In genomic region chr19:18173572-18174294, GRCh38 we compare ENCODE assay signal across 1 cellular context.
TF ChIP-seq lines count a peak whose summit lies in the region.

Gene IFI30 (plus strand): TSS chr19:18173813. CDS start chr19:18173842, 29 bp downstream.

TF ChIP-seq in K562, 482 proteins besides CTCF, POLR2A, EP300 and RAD21 (continued from another document):
- TF ChIP-seq CHAMP1 (IDR thresholded peaks at IDR 0.05) (no peak), HDAC8 (tag; IDR thresholded peaks at IDR 0.05) (no peak), MNT (conservative IDR thresholded peaks at IDR 0.05) (peak; percentile 40 to 47), U2AF2 (optimal IDR thresholded peaks at IDR 0.05; ENCODE audit: low read depth, low read length) (no peak), GTF2F1 (IDR thresholded peaks at IDR 0.05; ENCODE audit: low read depth, low read length) (0 out of 2 replicates have a peak, but pooled peaks have one; percentile 66), ETV1 (tag; conservative IDR thresholded peaks at IDR 0.05; ENCODE audit: low read depth) (no peak), FIP1L1 (IDR thresholded peaks at IDR 0.05; ENCODE audit: low read depth, low read length, poor library complexity, severe bottlenecking) (peak; percentile 38), CEBPZ (IDR thresholded peaks at IDR 0.05; ENCODE audit: borderline replicate concordance, low read depth, low read length) (no peak), CTBP1 (IDR thresholded peaks at IDR 0.05; ENCODE audit: borderline replicate concordance) (peak; percentile 50; the same call in 1 of the 2 replicates), ZBTB33 (CRISPR knock-in tag; IDR thresholded peaks at IDR 0.05) (no peak), ATF6 (CRISPR knock-in tag; IDR thresholded peaks at IDR 0.05) (peak; percentile 35; the same call in 1 of the 2 replicates), ZBTB34 (CRISPR knock-in tag; IDR thresholded peaks at IDR 0.05) (no peak), RBBP5 (IDR thresholded peaks at IDR 0.05; ENCODE audit: borderline replicate concordance, insufficient read depth, low read length, poor library complexity, severe bottlenecking) (peak; percentile 68), CREB1 (IDR thresholded peaks at IDR 0.05) (no peak), CREB1 (CRISPR knock-in tag; IDR thresholded peaks at IDR 0.05) (peak; percentile 11; the same call in 1 of the 2 replicates), MTA3 (IDR thresholded peaks at IDR 0.05; ENCODE audit: borderline replicate concordance) (peak; percentile 44; the same call in 1 of the 2 replicates), KLF13 (tag; IDR thresholded peaks at IDR 0.05; ENCODE audit: borderline replicate concordance, low read depth) (0 out of 2 replicates have a peak, but pooled peaks have one; percentile 20), SOX6 (IDR thresholded peaks at IDR 0.05) (0 out of 2 replicates have a peak, but pooled peaks have one; percentile 8), ATF7 (IDR thresholded peaks at IDR 0.05) (peak; percentile 27; the same call in 1 of the 2 replicates), RBFOX2 (IDR thresholded peaks at IDR 0.05; ENCODE audit: low read depth, low read length) (peak; percentile 92)
- TF ChIP-seq, protein P1, sequence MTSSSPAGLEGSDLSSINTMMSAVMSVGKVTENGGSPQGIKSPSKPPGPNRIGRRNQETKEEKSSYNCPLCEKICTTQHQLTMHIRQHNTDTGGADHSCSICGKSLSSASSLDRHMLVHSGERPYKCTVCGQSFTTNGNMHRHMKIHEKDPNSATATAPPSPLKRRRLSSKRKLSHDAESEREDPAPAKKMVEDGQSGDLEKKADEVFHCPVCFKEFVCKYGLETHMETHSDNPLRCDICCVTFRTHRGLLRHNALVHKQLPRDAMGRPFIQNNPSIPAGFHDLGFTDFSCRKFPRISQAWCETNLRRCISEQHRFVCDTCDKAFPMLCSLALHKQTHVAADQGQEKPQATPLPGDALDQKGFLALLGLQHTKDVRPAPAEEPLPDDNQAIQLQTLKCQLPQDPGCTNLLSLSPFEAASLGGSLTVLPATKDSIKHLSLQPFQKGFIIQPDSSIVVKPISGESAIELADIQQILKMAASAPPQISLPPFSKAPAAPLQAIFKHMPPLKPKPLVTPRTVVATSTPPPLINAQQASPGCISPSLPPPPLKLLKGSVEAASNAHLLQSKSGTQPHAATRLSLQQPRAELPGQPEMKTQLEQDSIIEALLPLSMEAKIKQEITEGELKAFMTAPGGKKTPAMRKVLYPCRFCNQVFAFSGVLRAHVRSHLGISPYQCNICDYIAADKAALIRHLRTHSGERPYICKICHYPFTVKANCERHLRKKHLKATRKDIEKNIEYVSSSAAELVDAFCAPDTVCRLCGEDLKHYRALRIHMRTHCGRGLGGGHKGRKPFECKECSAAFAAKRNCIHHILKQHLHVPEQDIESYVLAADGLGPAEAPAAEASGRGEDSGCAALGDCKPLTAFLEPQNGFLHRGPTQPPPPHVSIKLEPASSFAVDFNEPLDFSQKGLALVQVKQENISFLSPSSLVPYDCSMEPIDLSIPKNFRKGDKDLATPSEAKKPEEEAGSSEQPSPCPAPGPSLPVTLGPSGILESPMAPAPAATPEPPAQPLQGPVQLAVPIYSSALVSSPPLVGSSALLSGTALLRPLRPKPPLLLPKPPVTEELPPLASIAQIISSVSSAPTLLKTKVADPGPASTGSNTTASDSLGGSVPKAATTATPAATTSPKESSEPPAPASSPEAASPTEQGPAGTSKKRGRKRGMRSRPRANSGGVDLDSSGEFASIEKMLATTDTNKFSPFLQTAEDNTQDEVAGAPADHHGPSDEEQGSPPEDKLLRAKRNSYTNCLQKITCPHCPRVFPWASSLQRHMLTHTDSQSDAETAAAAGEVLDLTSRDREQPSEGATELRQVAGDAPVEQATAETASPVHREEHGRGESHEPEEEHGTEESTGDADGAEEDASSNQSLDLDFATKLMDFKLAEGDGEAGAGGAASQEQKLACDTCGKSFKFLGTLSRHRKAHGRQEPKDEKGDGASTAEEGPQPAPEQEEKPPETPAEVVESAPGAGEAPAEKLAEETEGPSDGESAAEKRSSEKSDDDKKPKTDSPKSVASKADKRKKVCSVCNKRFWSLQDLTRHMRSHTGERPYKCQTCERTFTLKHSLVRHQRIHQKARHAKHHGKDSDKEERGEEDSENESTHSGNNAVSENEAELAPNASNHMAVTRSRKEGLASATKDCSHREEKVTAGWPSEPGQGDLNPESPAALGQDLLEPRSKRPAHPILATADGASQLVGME (CRISPR knock-in tag; IDR thresholded peaks at IDR 0.05): 0 out of 2 replicates have a peak, but pooled peaks have one; percentile 11
- TF ChIP-seq, protein P2, sequence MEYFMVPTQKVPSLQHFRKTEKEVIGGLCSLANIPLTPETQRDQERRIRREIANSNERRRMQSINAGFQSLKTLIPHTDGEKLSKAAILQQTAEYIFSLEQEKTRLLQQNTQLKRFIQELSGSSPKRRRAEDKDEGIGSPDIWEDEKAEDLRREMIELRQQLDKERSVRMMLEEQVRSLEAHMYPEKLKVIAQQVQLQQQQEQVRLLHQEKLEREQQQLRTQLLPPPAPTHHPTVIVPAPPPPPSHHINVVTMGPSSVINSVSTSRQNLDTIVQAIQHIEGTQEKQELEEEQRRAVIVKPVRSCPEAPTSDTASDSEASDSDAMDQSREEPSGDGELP (CRISPR knock-in tag; IDR thresholded peaks at IDR 0.05; ENCODE audit: borderline replicate concordance): peak; percentile 32; the same call in 1 of the 2 replicates
TF ChIP-seq in K562: peak in this region for 80.
